ENCODE assay signal across 8 cellular contexts in the genomic region with DNA sequence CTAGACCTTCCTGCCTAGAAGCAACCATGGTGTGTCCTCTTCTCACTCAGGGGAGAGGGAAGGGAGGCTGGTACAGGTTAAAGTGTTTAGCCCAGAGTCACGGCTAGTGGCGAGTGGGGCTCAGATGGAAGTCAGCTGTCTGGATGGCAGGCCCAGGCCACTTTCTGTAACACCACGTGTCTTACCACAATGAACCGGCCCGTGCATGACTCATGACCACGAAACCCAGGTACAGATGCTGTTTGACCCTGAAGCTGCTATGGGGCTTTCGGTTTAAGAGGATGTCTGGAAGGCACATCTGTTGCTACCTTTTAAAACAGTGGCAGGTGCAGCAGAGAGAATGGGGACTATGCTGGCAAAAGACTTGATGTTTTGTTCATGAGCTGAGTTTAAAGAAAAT. TPM values are rescaled to one million over a fixed set of nuclear protein-coding genes. Genes with fewer than 3 reads are reported as not detected.
DNase-seq lines count a peak whose midpoint lies in the region; ATAC-seq, FAIRE-seq and TF ChIP-seq lines count a peak whose summit lies in the region.

No MANE protein-coding gene starts in this region.

- CTCF ChIA-PET in activated naive CD4-positive, alpha-beta T cell treated with anti-CD3 and anti-CD28 coated beads for 36 hours (lab: Charles Lee): no interaction called here

- TF ChIP-seq CTCF in upper lobe of left lung (IDR thresholded peaks at IDR 0.05): no peak

- no peak overlapping the region for H3K4me3 ChIP-seq in upper lobe of left lung

- H3K4me3 Mint-ChIP-seq in activated naive CD4-positive, alpha-beta T cell treated with anti-CD3 and anti-CD28 coated beads for 36 hours: no peak overlapping the region

- TF ChIP-seq EP300 in upper lobe of left lung (IDR thresholded peaks at IDR 0.05): no peak

- H3K27ac Mint-ChIP-seq in activated naive CD4-positive, alpha-beta T cell treated with anti-CD3 and anti-CD28 coated beads for 36 hours: peak overlapping the region; percentile 60

- peaks cover 17% of the 10 kb centered on the region for H3K36me3 Mint-ChIP-seq in activated naive CD4-positive, alpha-beta T cell treated with anti-CD3 and anti-CD28 coated beads for 36 hours (ENCODE audit: low read depth)

- ATAC-seq in upper lobe of left lung (ENCODE audit: low FRiP score in 2 of 2): no peak

- H3K27me3 Mint-ChIP-seq in activated naive CD4-positive, alpha-beta T cell treated with anti-CD3 and anti-CD28 coated beads for 36 hours (ENCODE audit: low read depth): no peaks in the 10 kb centered on the region

- DNase-seq in GM12891 (ENCODE audit: insufficient read length, low spot score) (peak; percentile 59), H4 (ENCODE audit: low spot score) (peak; percentile 39), MV-4-11 (lab: John Stamatoyannopoulos, UW) (peak; percentile 51), SKM-1 (lab: John Stamatoyannopoulos, UW; ENCODE audit: unreplicated experiment) (no peak), NCI-H1436 treated with DMSO at 0.1 percent for 48 hours (lab: John Stamatoyannopoulos, UW) (no peak), upper lobe of left lung (no peak)
- DNase-seq in activated naive CD4-positive, alpha-beta T cell treated with anti-CD3 and anti-CD28 coated beads for 36 hours: peak; percentile 74
- DNase-seq in stimulated activated CD8-positive, alpha-beta memory T cell treated with anti-CD3 and anti-CD28 coated beads, Interleukin-12 subunit alpha, Interleukin-12 subunit beta, amount 100 ng/mL, for 1 hour (ENCODE audit: low read depth): peak; percentile 46

- H3K36me3 ChIP-seq in upper lobe of left lung: peaks cover 21 to 97% (median 76%) of the 10 kb centered on the region in 4 donors

- peak; percentile 92 for FAIRE-seq in GM12891 (lab: Jason Lieb, UNC)

- H3K4me1 Mint-ChIP-seq in activated naive CD4-positive, alpha-beta T cell treated with anti-CD3 and anti-CD28 coated beads for 36 hours (ENCODE audit: low read depth): peaks cover 60% of the 10 kb centered on the region

- H3K4me1 ChIP-seq in upper lobe of left lung: no peaks in the 10 kb centered on the region

- intact Hi-C loops in activated naive CD4-positive, alpha-beta T cell treated with anti-CD3 and anti-CD28 coated beads for 36 hours (cut with micrococcal nuclease): loop anchor here (5.0 to 10.0 kb wide), 2 partner anchors 533 to 1286 kb away; no protein-coding TSS in a partner anchor

- no peaks in the 10 kb centered on the region for H3K9me3 ChIP-seq in upper lobe of left lung

- no peak overlapping the region for H3K27ac ChIP-seq in upper lobe of left lung

- 47 to 68% methylated on average over 6 to 7 of the region's 7 CpGs for WGBS in upper lobe of left lung, 2 donors

- H3K9me3 Mint-ChIP-seq in activated naive CD4-positive, alpha-beta T cell treated with anti-CD3 and anti-CD28 coated beads for 36 hours: peaks cover 11% of the 10 kb centered on the region

- TF ChIP-seq POLR2A in GM12891 (IDR thresholded peaks at IDR 0.05; ENCODE audit: low read depth, low read length) (no peak), upper lobe of left lung (IDR thresholded peaks at IDR 0.05) (no peak)

- H3K27me3 ChIP-seq in upper lobe of left lung: no peaks in the 10 kb centered on the region

TF ChIP-seq in GM12891, 5 proteins besides CTCF, POLR2A, EP300 and RAD21:
- TF ChIP-seq PAX5 (IDR thresholded peaks at IDR 0.05; ENCODE audit: insufficient read depth, low read length, severe bottlenecking): peak; percentile 32
- TF ChIP-seq SPI1 (IDR thresholded peaks at IDR 0.05; ENCODE audit: low read depth, low read length): no peak

RNA-seq across cellular contexts. Expression of gene MPC1, which starts 36.5 kb away (rescaled TPM):
- polyA plus RNA-seq in GM12891 (2012; ENCODE audit: low read depth, missing spikeins): 62.7 TPM
- total RNA-seq in H4 (2014; rRNA removed; shearing (Covaris generic)): 46.1 and 64.0 TPM in 2 replicates
- 10 to 100 TPM; 16.6 to 18.7 TPM for total RNA-seq in activated naive CD4-positive, alpha-beta T cell treated with anti-CD3 and anti-CD28 coated beads for 36 hours
- 10 to 100 TPM; 17.8 to 74.2 (median 50.7) TPM for total RNA-seq in upper lobe of left lung

Comparison
In these comparisons a context has a peak if more than half of its experiments do, and no peak if none do; other contexts are left out.
1. DNase-seq: peak in GM12891 (single experiment), H4 (single experiment), MV-4-11 (single experiment), activated naive CD4-positive, alpha-beta T cell treated with anti-CD3 and anti-CD28 coated beads for 36 hours (single experiment) and stimulated activated CD8-positive, alpha-beta memory T cell treated with anti-CD3 and anti-CD28 coated beads, Interleukin-12 subunit alpha, Interleukin-12 subunit beta, amount 100 ng/mL, for 1 hour (single experiment); none in SKM-1 (single experiment), NCI-H1436 treated with DMSO at 0.1 percent for 48 hours (single experiment) and upper lobe of left lung (0 of 2).